In genomic region chr14:61397607-61398006, GRCh38 we compare ENCODE assay signal across 17 cellular contexts.
DNase-seq lines count a peak whose midpoint lies in the region; ATAC-seq and TF ChIP-seq lines count a peak whose summit lies in the region.
"Had no signal": no experiment of that assay in that cellular context is flagged by ENCODE, and none has a peak within 500 bp of the region (broad histone marks: within the 10 kb centered on the region; RNA-seq: fewer than 3 reads in every experiment).

No MANE protein-coding gene starts in this region.

- H3K9me3 Mint-ChIP-seq in activated CD4-positive, alpha-beta T cell treated with anti-CD3 and anti-CD28 coated beads, Interleukin-2, amount 10 ng/mL, durations not matched to agents 7 days and 5 days, result no peaks in the 10 kb centered on the region
- H3K9me3 Mint-ChIP-seq in CD4-positive, CD25-positive, alpha-beta regulatory T cell, result no peaks in the 10 kb centered on the region
- no peaks in the 10 kb centered on the region for H3K9me3 Mint-ChIP-seq in activated CD8-positive, alpha-beta T cell treated with anti-CD3 and anti-CD28 coated beads for 36 hours
- H3K9me3 Mint-ChIP-seq in immature natural killer cell, result no peaks in the 10 kb centered on the region
- H3K9me3 Mint-ChIP-seq: GM23338 had no signal

- TF ChIP-seq CTCF in activated CD8-positive, alpha-beta T cell treated with anti-CD3 and anti-CD28 coated beads for 36 hours (IDR thresholded peaks at IDR 0.05), result no peak
- no peak for TF ChIP-seq CTCF in heart right ventricle (IDR thresholded peaks at IDR 0.05)
- no peak for TF ChIP-seq CTCF in right atrium auricular region (IDR thresholded peaks at IDR 0.05)

- peak overlapping the region; percentile 67 for H3K27ac Mint-ChIP-seq in activated CD4-positive, alpha-beta T cell treated with anti-CD3 and anti-CD28 coated beads, Interleukin-2, amount 10 ng/mL, durations not matched to agents 7 days and 5 days
- peak overlapping the region in 2 of 3 donors; percentile 75 to 89 for H3K27ac Mint-ChIP-seq in CD4-positive, CD25-positive, alpha-beta regulatory T cell
- H3K27ac Mint-ChIP-seq in activated CD8-positive, alpha-beta T cell treated with anti-CD3 and anti-CD28 coated beads for 36 hours, result peak overlapping the region; percentile 87
- peak overlapping the region; percentile 77 to 94 (median 88) for H3K27ac Mint-ChIP-seq in immature natural killer cell
- H3K27ac Mint-ChIP-seq: GM23338 had no signal

- intact Hi-C loops in activated CD8-positive, alpha-beta T cell treated with anti-CD3 and anti-CD28 coated beads for 36 hours (cut with micrococcal nuclease), result no loop called here
- intact Hi-C loops in heart right ventricle (cut with DNase I), result no loop called here

- no peak for DNase-seq in activated CD4-positive, alpha-beta T cell treated with anti-CD3 and anti-CD28 coated beads, Interleukin-2, amount 10 ng/mL, durations not matched to agents 7 days and 5 days
- DNase-seq in activated CD4-positive, alpha-beta T cell treated with anti-CD3 and anti-CD28 coated beads, Interleukin-2, amount 50 U/mL, for 4 hours, result no peak
- no peak for DNase-seq in CD4-positive, CD25-positive, alpha-beta regulatory T cell
- no peak for DNase-seq in activated CD8-positive, alpha-beta T cell treated with anti-CD3 and anti-CD28 coated beads for 36 hours
- DNase-seq in immature natural killer cell (no peak), heart right ventricle (no peak), right atrium auricular region (ENCODE audit: low spot score) (no peak)
- DNase-seq: 8988T, COR-L47, DMS153, NCI-H187 treated with DMSO at 0.1 percent for 48 hours, NCI-H2171 treated with DMSO at 0.1 percent for 48 hours, NCI-H446 treated with DMSO at 0.1 percent for 48 hours, RPMI8226 had no signal

- no peaks in the 10 kb centered on the region for H3K27me3 Mint-ChIP-seq in activated CD4-positive, alpha-beta T cell treated with anti-CD3 and anti-CD28 coated beads, Interleukin-2, amount 10 ng/mL, durations not matched to agents 7 days and 5 days
- no peaks in the 10 kb centered on the region for H3K27me3 Mint-ChIP-seq in CD4-positive, CD25-positive, alpha-beta regulatory T cell
- H3K27me3 Mint-ChIP-seq in activated CD8-positive, alpha-beta T cell treated with anti-CD3 and anti-CD28 coated beads for 36 hours, result no peaks in the 10 kb centered on the region
- peaks cover 1 to 33% (median 7%) of the 10 kb centered on the region in 3 donors for H3K27me3 Mint-ChIP-seq in immature natural killer cell (ENCODE audit: low read depth in 3 of 3)

- WGBS in heart right ventricle, 2 donors, result 88 to 90% methylated on average over 3 of the region's 3 CpGs

- peaks cover 84% of the 10 kb centered on the region for H3K36me3 Mint-ChIP-seq in activated CD4-positive, alpha-beta T cell treated with anti-CD3 and anti-CD28 coated beads, Interleukin-2, amount 10 ng/mL, durations not matched to agents 7 days and 5 days (ENCODE audit: low read depth)
- peaks cover 33% of the 10 kb centered on the region for H3K36me3 Mint-ChIP-seq in CD4-positive, CD25-positive, alpha-beta regulatory T cell
- H3K36me3 Mint-ChIP-seq in activated CD8-positive, alpha-beta T cell treated with anti-CD3 and anti-CD28 coated beads for 36 hours (ENCODE audit: low read depth), result peaks cover 66% of the 10 kb centered on the region
- peaks cover 0 to 22% (median 19%) of the 10 kb centered on the region in 3 donors for H3K36me3 Mint-ChIP-seq in immature natural killer cell

- no peak overlapping the region for H3K4me3 Mint-ChIP-seq in activated CD4-positive, alpha-beta T cell treated with anti-CD3 and anti-CD28 coated beads, Interleukin-2, amount 10 ng/mL, durations not matched to agents 7 days and 5 days
- peak overlapping the region; percentile 9 to 80 (median 48) for H3K4me3 Mint-ChIP-seq in CD4-positive, CD25-positive, alpha-beta regulatory T cell
- H3K4me3 Mint-ChIP-seq in activated CD8-positive, alpha-beta T cell treated with anti-CD3 and anti-CD28 coated beads for 36 hours, result peak overlapping the region; percentile 3
- H3K4me3 Mint-ChIP-seq in immature natural killer cell, result peak overlapping the region; percentile 12 to 73 (median 61)
- H3K4me3 Mint-ChIP-seq: GM23338 had no signal

- H3K36me3 ChIP-seq in CD4-positive, CD25-positive, alpha-beta regulatory T cell (ENCODE audit: control insufficient read depth, insufficient read depth, low read length), result peaks cover 17% of the 10 kb centered on the region
- H3K36me3 ChIP-seq in heart right ventricle, result no peaks in the 10 kb centered on the region
- no peaks in the 10 kb centered on the region for H3K36me3 ChIP-seq in right atrium auricular region

- no peaks in the 10 kb centered on the region for H3K9me3 ChIP-seq in CD4-positive, CD25-positive, alpha-beta regulatory T cell (ENCODE audit: control insufficient read depth in 2 of 2, low read length in 2 of 2)
- H3K9me3 ChIP-seq in heart right ventricle (no peaks in the 10 kb centered on the region), right atrium auricular region (no peaks in the 10 kb centered on the region)

- POLR2A ChIA-PET in activated CD4-positive, alpha-beta T cell treated with anti-CD3 and anti-CD28 coated beads, Interleukin-2, amount 10 ng/mL, durations not matched to agents 7 days and 5 days (lab: Charles Lee), result no interaction called here
- POLR2A ChIA-PET in activated CD8-positive, alpha-beta T cell treated with anti-CD3 and anti-CD28 coated beads for 36 hours (lab: Charles Lee), result interaction anchor here (0.7 to 1.3 kb wide), 3 partner anchors 8 to 23 kb away, joined by 3 to 5 read pairs (median 4); no protein-coding TSS in a partner anchor

- peaks cover 92% of the 10 kb centered on the region for H3K4me1 ChIP-seq in CD4-positive, CD25-positive, alpha-beta regulatory T cell (ENCODE audit: control insufficient read depth, insufficient read depth, low read length, poor library complexity, severe bottlenecking)
- H3K4me1 ChIP-seq in heart right ventricle, result peaks cover 0 to 31% (median 6%) of the 10 kb centered on the region in 9 donors
- H3K4me1 ChIP-seq in right atrium auricular region, result no peaks in the 10 kb centered on the region

- H3K4me1 Mint-ChIP-seq in activated CD4-positive, alpha-beta T cell treated with anti-CD3 and anti-CD28 coated beads, Interleukin-2, amount 10 ng/mL, durations not matched to agents 7 days and 5 days, result peaks cover 93% of the 10 kb centered on the region
- peaks cover 65 to 92% (median 74%) of the 10 kb centered on the region in 4 donors for H3K4me1 Mint-ChIP-seq in CD4-positive, CD25-positive, alpha-beta regulatory T cell
- H3K4me1 Mint-ChIP-seq in activated CD8-positive, alpha-beta T cell treated with anti-CD3 and anti-CD28 coated beads for 36 hours (ENCODE audit: low read depth), result peaks cover 91% of the 10 kb centered on the region
- peaks cover 0 to 3% of the 10 kb centered on the region in 2 donors for H3K4me1 Mint-ChIP-seq in immature natural killer cell
- H3K4me1 Mint-ChIP-seq: GM23338 had no signal

- H3K4me3 ChIP-seq in CD4-positive, CD25-positive, alpha-beta regulatory T cell (ENCODE audit: low read depth, low read length), result peak overlapping the region; percentile 46
- H3K4me3 ChIP-seq in heart right ventricle (no peak overlapping the region), right atrium auricular region (no peak overlapping the region)
- H3K4me3 ChIP-seq: BLaER1, GM23338 had no signal

- peak overlapping the region; percentile 43 for H3K27ac ChIP-seq in CD4-positive, CD25-positive, alpha-beta regulatory T cell (ENCODE audit: insufficient read depth, low read length, poor library complexity, severe bottlenecking)
- no peak overlapping the region for H3K27ac ChIP-seq in heart right ventricle
- no peak overlapping the region for H3K27ac ChIP-seq in right atrium auricular region
- H3K27ac ChIP-seq: BLaER1 had no signal

- no peak for ATAC-seq in CD4-positive, CD25-positive, alpha-beta regulatory T cell (ENCODE audit: low read depth in 2 of 2)
- ATAC-seq in activated CD8-positive, alpha-beta T cell treated with anti-CD3 and anti-CD28 coated beads for 36 hours, result peak; percentile 14
- ATAC-seq in heart right ventricle, result no peak
- no peak for ATAC-seq in GM18861 (IDR thresholded peaks at IDR 0.05; ENCODE audit: unreplicated experiment)
- ATAC-seq: GM23338 had no signal

- H3K27me3 ChIP-seq in CD4-positive, CD25-positive, alpha-beta regulatory T cell (ENCODE audit: control insufficient read depth, insufficient read depth, low read length), result no peaks in the 10 kb centered on the region
- H3K27me3 ChIP-seq in heart right ventricle, result no peaks in the 10 kb centered on the region
- H3K27me3 ChIP-seq in right atrium auricular region, result no peaks in the 10 kb centered on the region
- H3K27me3 ChIP-seq: BLaER1 had no signal

- CTCF ChIA-PET in activated CD4-positive, alpha-beta T cell treated with anti-CD3 and anti-CD28 coated beads, Interleukin-2, amount 10 ng/mL, durations not matched to agents 7 days and 5 days (lab: Charles Lee), result interaction anchor here (1.2 kb wide), 1 partner anchor 15 kb away, joined by 3 read pairs; no protein-coding TSS in a partner anchor
- CTCF ChIA-PET in activated CD8-positive, alpha-beta T cell treated with anti-CD3 and anti-CD28 coated beads for 36 hours (lab: Charles Lee), result interaction anchor here (1.3 to 1.7 kb wide), 2 partner anchors 8 to 9 kb away, joined by 4 to 6 read pairs; no protein-coding TSS in a partner anchor
